In genomic region chr17:67366193-67367157, GRCh38 we compare ENCODE assay signal across 8 cellular contexts. TPM values are rescaled to one million over a fixed set of nuclear protein-coding genes. Genes with fewer than 3 reads are reported as not detected.
A peak's percentile ranks its signal among the peaks of the same experiment; 100 is the strongest.
DNase-seq lines count a peak whose midpoint lies in the region; ATAC-seq, FAIRE-seq and TF ChIP-seq lines count a peak whose summit lies in the region.

TSS of gene PSMD12 (minus strand) at chr17:67366577. CDS start at chr17:67366519, 58 bp downstream.

- H3K4me3 ChIP-seq in DOHH2 (ENCODE audit: low read length) (peak within 1 kb of the TSS; percentile 93), Karpas-422 (ENCODE audit: low read length) (peak within 1 kb of the TSS; percentile 93)
- H3K4me3 ChIP-seq in naive thymus-derived CD4-positive, alpha-beta T cell (ENCODE audit: low read length), result peak within 1 kb of the TSS; percentile 76

- peaks cover 8% of the 10 kb centered on the region for H3F3A ChIP-seq in DOHH2 (ENCODE audit: control insufficient read depth, insufficient read depth)

- no peaks in the 10 kb centered on the region for H3K9me2 ChIP-seq in DOHH2 (replicated peaks; ENCODE audit: control insufficient read depth, low read length)
- no peaks in the 10 kb centered on the region for H3K9me2 ChIP-seq in Karpas-422 (replicated peaks; ENCODE audit: insufficient read depth, low read length)

- intact Hi-C loops in activated T-helper 1 cell treated with anti-CD3 and anti-CD28 coated beads, Interleukin-12 subunit alpha, Interleukin-12 subunit beta, Interleukin-2, Interleukin-4 antibody, amounts not matched to agents 30 ng/mL and 10 ng/mL and 1 ng/mL, durations not matched to agents 14 hours and 24 hours and 36 hours (cut with micrococcal nuclease), result loop anchor here (1.0 to 10.0 kb wide), 6 partner anchors 8 to 818 kb away; partner anchors contain the start of genes BPTF and NOL11
- intact Hi-C loops in naive thymus-derived CD4-positive, alpha-beta T cell (cut with micrococcal nuclease), result loop anchor here (1.0 to 5.0 kb wide), 7 partner anchors 8 to 459 kb away; partner anchors contain the start of genes HELZ (in 2 of the 2), NOL11 (in 2 of the 2), BPTF (in 1 of the 2) and PITPNC1 (in 1 of the 2)

- H3K27me3 Mint-ChIP-seq in activated T-helper 1 cell treated with anti-CD3 and anti-CD28 coated beads, Interleukin-12 subunit alpha, Interleukin-12 subunit beta, Interleukin-2, Interleukin-4 antibody, amounts not matched to agents 30 ng/mL and 10 ng/mL and 1 ng/mL, durations not matched to agents 14 hours and 24 hours and 36 hours (ENCODE audit: insufficient read depth), result no peaks in the 10 kb centered on the region
- no peaks in the 10 kb centered on the region for H3K27me3 Mint-ChIP-seq in naive thymus-derived CD4-positive, alpha-beta T cell
- H3K27me3 Mint-ChIP-seq in stimulated activated naive B cell treated with anti-CD40 and anti-IgM and Interleukin-4, amounts not matched to agents 10 μg/mL and 1 μg/mL and 100 μg/mL, for 72 hours, result no peaks in the 10 kb centered on the region

- H3K36me3 ChIP-seq in DOHH2 (ENCODE audit: control insufficient read depth, low read length), result peaks cover 40% of the 10 kb centered on the region
- peaks cover 15% of the 10 kb centered on the region; the same call in 1 of the 2 replicates for H3K36me3 ChIP-seq in Karpas-422 (ENCODE audit: insufficient read depth, low read length)
- peaks cover 0 to 7% (median 0%) of the 10 kb centered on the region in 3 experiments for H3K36me3 ChIP-seq in naive thymus-derived CD4-positive, alpha-beta T cell (ENCODE audit: control insufficient read depth in 2 of 3, insufficient read depth in 3 of 3, low read length in 3 of 3)

- H4K20me1 ChIP-seq in DOHH2 (ENCODE audit: control insufficient read depth, insufficient read depth, low read depth, low read length) (peaks cover 22% of the 10 kb centered on the region; the same call in 1 of the 2 replicates), Karpas-422 (ENCODE audit: insufficient read depth, low read depth, low read length) (peaks cover 29% of the 10 kb centered on the region; the same call in 1 of the 2 replicates)

- POLR2A ChIA-PET in naive thymus-derived CD4-positive, alpha-beta T cell (lab: Charles Lee), result interaction anchor here (0.6 to 3.2 kb wide), 10 partner anchors 9 to 667 kb away, joined by 3 to 19 read pairs (median 6); partner anchors contain the start of genes HELZ, NOL11 and PITPNC1

- no peaks in the 10 kb centered on the region for H3K27me3 ChIP-seq in DOHH2 (ENCODE audit: control insufficient read depth, low read length)
- no peaks in the 10 kb centered on the region for H3K27me3 ChIP-seq in Karpas-422 (ENCODE audit: low read length)
- H3K27me3 ChIP-seq in naive thymus-derived CD4-positive, alpha-beta T cell (ENCODE audit: control insufficient read depth in 2 of 2, insufficient read depth in 2 of 2, low read length in 2 of 2), result no peaks in the 10 kb centered on the region

- H3K27ac Mint-ChIP-seq in activated T-helper 1 cell treated with anti-CD3 and anti-CD28 coated beads, Interleukin-12 subunit alpha, Interleukin-12 subunit beta, Interleukin-2, Interleukin-4 antibody, amounts not matched to agents 30 ng/mL and 10 ng/mL and 1 ng/mL, durations not matched to agents 14 hours and 24 hours and 36 hours, result peak within 1 kb of the TSS; percentile 94
- H3K27ac Mint-ChIP-seq in naive thymus-derived CD4-positive, alpha-beta T cell, result peak within 1 kb of the TSS; percentile 82 to 99 (median 96)
- H3K27ac Mint-ChIP-seq in stimulated activated naive B cell treated with anti-CD40 and anti-IgM and Interleukin-4, amounts not matched to agents 10 μg/mL and 1 μg/mL and 100 μg/mL, for 72 hours, result peak within 1 kb of the TSS; percentile 99

- H3K4me2 ChIP-seq in DOHH2 (ENCODE audit: low read length) (peak within 1 kb of the TSS; percentile 86), Karpas-422 (ENCODE audit: low read depth, low read length, poor library complexity, severe bottlenecking) (peak within 1 kb of the TSS; percentile 91)

- TF ChIP-seq CTCF in DOHH2 (IDR thresholded peaks at IDR 0.05; ENCODE audit: low read depth, low read length, poor library complexity, severe bottlenecking), result no peak

- peaks cover 52% of the 10 kb centered on the region for H3K4me1 Mint-ChIP-seq in activated T-helper 1 cell treated with anti-CD3 and anti-CD28 coated beads, Interleukin-12 subunit alpha, Interleukin-12 subunit beta, Interleukin-2, Interleukin-4 antibody, amounts not matched to agents 30 ng/mL and 10 ng/mL and 1 ng/mL, durations not matched to agents 14 hours and 24 hours and 36 hours (ENCODE audit: low read depth)
- peaks cover 32 to 51% (median 47%) of the 10 kb centered on the region in 7 donors for H3K4me1 Mint-ChIP-seq in naive thymus-derived CD4-positive, alpha-beta T cell
- H3K4me1 Mint-ChIP-seq in stimulated activated naive B cell treated with anti-CD40 and anti-IgM and Interleukin-4, amounts not matched to agents 10 μg/mL and 1 μg/mL and 100 μg/mL, for 72 hours, result peaks cover 12 to 31% of the 10 kb centered on the region in 2 donors

- H3K27ac ChIP-seq in DOHH2 (ENCODE audit: low read depth, low read length), result peak within 1 kb of the TSS; percentile 41
- peak within 1 kb of the TSS; percentile 58 for H3K27ac ChIP-seq in Karpas-422 (ENCODE audit: low read length)
- H3K27ac ChIP-seq in naive thymus-derived CD4-positive, alpha-beta T cell (ENCODE audit: low read depth, low read length), result peak within 1 kb of the TSS; percentile 89

- peaks cover 21% of the 10 kb centered on the region for H3K36me3 Mint-ChIP-seq in activated T-helper 1 cell treated with anti-CD3 and anti-CD28 coated beads, Interleukin-12 subunit alpha, Interleukin-12 subunit beta, Interleukin-2, Interleukin-4 antibody, amounts not matched to agents 30 ng/mL and 10 ng/mL and 1 ng/mL, durations not matched to agents 14 hours and 24 hours and 36 hours (ENCODE audit: low read depth)
- peaks cover 0 to 13% (median 8%) of the 10 kb centered on the region in 5 donors for H3K36me3 Mint-ChIP-seq in naive thymus-derived CD4-positive, alpha-beta T cell
- H3K36me3 Mint-ChIP-seq in stimulated activated naive B cell treated with anti-CD40 and anti-IgM and Interleukin-4, amounts not matched to agents 10 μg/mL and 1 μg/mL and 100 μg/mL, for 72 hours, result peaks cover 13 to 19% of the 10 kb centered on the region in 2 donors

- no peak for FAIRE-seq in RCC 7860 (lab: Jason Lieb, UNC)

- H3K9ac ChIP-seq in Karpas-422 (ENCODE audit: low read length), result peak within 1 kb of the TSS; percentile 91

- H3K9me3 ChIP-seq in DOHH2 (ENCODE audit: control insufficient read depth, insufficient read depth, low read length) (no peaks in the 10 kb centered on the region), Karpas-422 (ENCODE audit: low read length) (no peaks in the 10 kb centered on the region)
- no peaks in the 10 kb centered on the region for H3K9me3 ChIP-seq in naive thymus-derived CD4-positive, alpha-beta T cell (ENCODE audit: control insufficient read depth in 2 of 3, low read length in 3 of 3)

- H3K4me3 Mint-ChIP-seq in activated T-helper 1 cell treated with anti-CD3 and anti-CD28 coated beads, Interleukin-12 subunit alpha, Interleukin-12 subunit beta, Interleukin-2, Interleukin-4 antibody, amounts not matched to agents 30 ng/mL and 10 ng/mL and 1 ng/mL, durations not matched to agents 14 hours and 24 hours and 36 hours, result peak within 1 kb of the TSS; percentile 96
- peak within 1 kb of the TSS; percentile 91 to 99 (median 96) for H3K4me3 Mint-ChIP-seq in naive thymus-derived CD4-positive, alpha-beta T cell
- peak within 1 kb of the TSS; percentile 91 to 92 for H3K4me3 Mint-ChIP-seq in stimulated activated naive B cell treated with anti-CD40 and anti-IgM and Interleukin-4, amounts not matched to agents 10 μg/mL and 1 μg/mL and 100 μg/mL, for 72 hours

- DNase-seq in Karpas-422 (peak; percentile 97), RCC 7860 (ENCODE audit: low spot score) (peak; percentile 81), fibroblast of gingiva (ENCODE audit: low read depth) (peak; percentile 92)
- peak; percentile 92 for DNase-seq in activated T-helper 1 cell treated with anti-CD3 and anti-CD28 coated beads, Interleukin-12 subunit alpha, Interleukin-12 subunit beta, Interleukin-2, Interleukin-4 antibody, amounts not matched to agents 30 ng/mL and 10 ng/mL and 1 ng/mL, durations not matched to agents 14 hours and 24 hours and 36 hours (ENCODE audit: low spot score)
- peak; percentile 86 to 96 (median 93) for DNase-seq in naive thymus-derived CD4-positive, alpha-beta T cell
- DNase-seq in stimulated activated naive B cell treated with anti-CD40 and anti-IgM and Interleukin-4, amounts not matched to agents 10 μg/mL and 1 μg/mL and 100 μg/mL, for 72 hours, result peak; percentile 89

- peak; percentile 87 for ATAC-seq in GM21786 (IDR thresholded peaks at IDR 0.05; ENCODE audit: unreplicated experiment)
- peak; percentile 99 for ATAC-seq in naive thymus-derived CD4-positive, alpha-beta T cell
- ATAC-seq in stimulated activated naive B cell treated with anti-CD40 and anti-IgM and Interleukin-4, amounts not matched to agents 10 μg/mL and 1 μg/mL and 100 μg/mL, for 72 hours (replicated peaks), result peak; percentile 90 to 97

- CTCF ChIA-PET in naive thymus-derived CD4-positive, alpha-beta T cell (lab: Charles Lee), result interaction anchor here (0.5 to 1.7 kb wide), 5 partner anchors 8 to 1100 kb away, joined by 3 to 5 read pairs (median 3); no protein-coding TSS in a partner anchor

- peaks cover 38% of the 10 kb centered on the region for H3K4me1 ChIP-seq in DOHH2 (ENCODE audit: control insufficient read depth, low read length)
- H3K4me1 ChIP-seq in Karpas-422 (ENCODE audit: low read length), result peaks cover 26% of the 10 kb centered on the region
- H3K4me1 ChIP-seq in naive thymus-derived CD4-positive, alpha-beta T cell (ENCODE audit: control insufficient read depth in 2 of 2, insufficient read depth in 2 of 2, low read length in 2 of 2), result peaks cover 22 to 25% of the 10 kb centered on the region in 2 donors

- H3K9me3 Mint-ChIP-seq in activated T-helper 1 cell treated with anti-CD3 and anti-CD28 coated beads, Interleukin-12 subunit alpha, Interleukin-12 subunit beta, Interleukin-2, Interleukin-4 antibody, amounts not matched to agents 30 ng/mL and 10 ng/mL and 1 ng/mL, durations not matched to agents 14 hours and 24 hours and 36 hours, result no peaks in the 10 kb centered on the region
- no peaks in the 10 kb centered on the region for H3K9me3 Mint-ChIP-seq in naive thymus-derived CD4-positive, alpha-beta T cell
- H3K9me3 Mint-ChIP-seq in stimulated activated naive B cell treated with anti-CD40 and anti-IgM and Interleukin-4, amounts not matched to agents 10 μg/mL and 1 μg/mL and 100 μg/mL, for 72 hours, result no peaks in the 10 kb centered on the region

- H3K79me2 ChIP-seq in DOHH2 (ENCODE audit: control insufficient read depth, low read length), result peaks cover 53% of the 10 kb centered on the region
- peaks cover 48% of the 10 kb centered on the region for H3K79me2 ChIP-seq in Karpas-422 (ENCODE audit: low read length)

- H2AFZ ChIP-seq in Karpas-422 (ENCODE audit: low read length), result peak within 1 kb of the TSS; percentile 83

RNA-seq across cellular contexts. Expression of gene PSMD12, which starts in this region (rescaled TPM):
- 18.7 TPM in 2 replicates for total RNA-seq in Karpas-422 (2014; rRNA removed; shearing (Covaris generic); ENCODE audit: low replicate concordance)
- 87.4 TPM in 2 replicates for total RNA-seq in activated T-helper 1 cell treated with anti-CD3 and anti-CD28 coated beads, Interleukin-12 subunit alpha, Interleukin-12 subunit beta, Interleukin-2, Interleukin-4 antibody, amounts not matched to agents 30 ng/mL and 10 ng/mL and 1 ng/mL, durations not matched to agents 14 hours and 24 hours and 36 hours
- 10 to 100 TPM; 35.8 to 54.4 (median 40.5) TPM for total RNA-seq in naive thymus-derived CD4-positive, alpha-beta T cell
- polyA plus RNA-seq in naive thymus-derived CD4-positive, alpha-beta T cell, result 10 to 100 TPM; 30.4 to 37.1 TPM

Comparison
In these comparisons a context has a peak if more than half of its experiments do, and no peak if none do; other contexts are left out.
1. Peak in every context shown above with its lines: DNase-seq, ATAC-seq, H3K4me3 ChIP-seq and H3K27ac ChIP-seq.